ENCODE assay signal across 8 cellular contexts in genomic region chr2:70553584-70554337, GRCh38. TPM values are rescaled to one million over a fixed set of nuclear protein-coding genes. Genes with fewer than 3 reads are reported as not detected.
DNase-seq lines count a peak whose midpoint lies in the region; ATAC-seq and TF ChIP-seq lines count a peak whose summit lies in the region.

TSS of gene TGFA (minus strand) at chr2:70553826. CDS start at chr2:70553767, 59 bp downstream.

- peaks cover 39% of the 10 kb centered on the region for H3K4me1 Mint-ChIP-seq in Calu3 (ENCODE audit: low read depth, unreplicated experiment)
- peaks cover 31% of the 10 kb centered on the region for H3K4me1 Mint-ChIP-seq in activated naive CD4-positive, alpha-beta T cell treated with anti-CD3 and anti-CD28 coated beads, Interleukin-2, amount 50 U/mL, for 24 hours

- H3K27ac ChIP-seq in Karpas-422 (ENCODE audit: low read length): no peak within 1 kb of the TSS
- H3K27ac ChIP-seq in cardiac muscle cell: no peak within 1 kb of the TSS
- peak within 1 kb of the TSS; percentile 58 for H3K27ac ChIP-seq in parathyroid adenoma
- H3K27ac ChIP-seq in tibial nerve: peak within 1 kb of the TSS; percentile 3 to 76 (median 50)

- H3K27me3 ChIP-seq in Karpas-422 (ENCODE audit: low read length) (no peaks in the 10 kb centered on the region; the same call in 1 of the 2 replicates), cardiac muscle cell (peaks cover 34% of the 10 kb centered on the region), parathyroid adenoma (ENCODE audit: control insufficient read depth, insufficient read depth, low read length) (no peaks in the 10 kb centered on the region), tibial nerve (peaks cover 0 to 25% of the 10 kb centered on the region in 2 donors)

- H3K4me1 ChIP-seq in Karpas-422 (ENCODE audit: low read length) (peaks cover 3% of the 10 kb centered on the region; the same call in 1 of the 2 replicates), cardiac muscle cell (ENCODE audit: low read depth) (peaks cover 13% of the 10 kb centered on the region), parathyroid adenoma (peaks cover 3% of the 10 kb centered on the region), tibial nerve (peaks cover 0 to 23% (median 6%) of the 10 kb centered on the region in 4 donors)

- H3K9me2 ChIP-seq in Karpas-422 (replicated peaks; ENCODE audit: insufficient read depth, low read length): no peaks in the 10 kb centered on the region

- no peaks in the 10 kb centered on the region for H4K20me1 ChIP-seq in Karpas-422 (ENCODE audit: insufficient read depth, low read depth, low read length)

- ATAC-seq in GM21528 (IDR thresholded peaks at IDR 0.05; ENCODE audit: low FRiP score, unreplicated experiment): peak; percentile 65

- DNase-seq in Calu3 (peak; percentile 96), Karpas-422 (peak; percentile 77), SK-N-DZ (ENCODE audit: low spot score) (peak; percentile 26), cardiac muscle cell (ENCODE audit: low read depth in 1 of 2, low spot score in 1 of 2) (peak; percentile 45 to 85), tibial nerve (ENCODE audit: low spot score in 2 of 2) (peak in 1 of 2 donors; percentile 15)

- peak within 1 kb of the TSS; percentile 99 for H3K4me3 Mint-ChIP-seq in Calu3 (ENCODE audit: low read depth, unreplicated experiment)
- peak within 1 kb of the TSS; percentile 91 for H3K4me3 Mint-ChIP-seq in activated naive CD4-positive, alpha-beta T cell treated with anti-CD3 and anti-CD28 coated beads, Interleukin-2, amount 50 U/mL, for 24 hours

- no peak for TF ChIP-seq CTCF in Calu3 (IDR thresholded peaks at IDR 0.05; ENCODE audit: unreplicated experiment)
- TF ChIP-seq CTCF in cardiac muscle cell (IDR thresholded peaks at IDR 0.05; ENCODE audit: low read depth, low read length): peak; percentile 74
- peak; percentile 85 for TF ChIP-seq CTCF in parathyroid adenoma (IDR thresholded peaks at IDR 0.05)
- TF ChIP-seq CTCF in tibial nerve (IDR thresholded peaks at IDR 0.05): peak; percentile 56 to 88 (median 78)

- no peaks in the 10 kb centered on the region for H3K79me2 ChIP-seq in Karpas-422 (ENCODE audit: low read length)
- no peaks in the 10 kb centered on the region for H3K79me2 ChIP-seq in parathyroid adenoma

- H3K9ac ChIP-seq in Karpas-422 (ENCODE audit: low read length): peak within 1 kb of the TSS; percentile 35
- H3K9ac ChIP-seq in parathyroid adenoma: no peak within 1 kb of the TSS

- CTCF ChIA-PET in Calu3 (lab: Charles Lee): interaction anchor here (1.0 to 2.7 kb wide), 6 partner anchors 29 to 250 kb away, joined by 3 to 12 read pairs (median 6); no protein-coding TSS in a partner anchor

- H3K4me3 ChIP-seq in Karpas-422 (ENCODE audit: low read length) (peak within 1 kb of the TSS; percentile 57), cardiac muscle cell (peak within 1 kb of the TSS; percentile 78), parathyroid adenoma (ENCODE audit: low read depth, low read length) (peak within 1 kb of the TSS; percentile 71), tibial nerve (peak within 1 kb of the TSS; percentile 50 to 87 (median 78))

- peak in 1 of 2 donors; percentile 11 for TF ChIP-seq POLR2A in tibial nerve (IDR thresholded peaks at IDR 0.05)

- no peaks in the 10 kb centered on the region for H3K27me3 Mint-ChIP-seq in Calu3 (ENCODE audit: unreplicated experiment)
- no peaks in the 10 kb centered on the region for H3K27me3 Mint-ChIP-seq in activated naive CD4-positive, alpha-beta T cell treated with anti-CD3 and anti-CD28 coated beads, Interleukin-2, amount 50 U/mL, for 24 hours

- peak within 1 kb of the TSS; percentile 95 for H3K27ac Mint-ChIP-seq in Calu3 (ENCODE audit: unreplicated experiment)
- H3K27ac Mint-ChIP-seq in activated naive CD4-positive, alpha-beta T cell treated with anti-CD3 and anti-CD28 coated beads, Interleukin-2, amount 50 U/mL, for 24 hours: peak within 1 kb of the TSS; percentile 46

- WGBS in tibial nerve, 2 donors: 1 to 2% methylated on average over 26 to 32 of the region's 88 CpGs

- peaks cover 41% of the 10 kb centered on the region for H3K36me3 Mint-ChIP-seq in Calu3 (ENCODE audit: insufficient read depth, unreplicated experiment)
- H3K36me3 Mint-ChIP-seq in activated naive CD4-positive, alpha-beta T cell treated with anti-CD3 and anti-CD28 coated beads, Interleukin-2, amount 50 U/mL, for 24 hours: no peaks in the 10 kb centered on the region

- peak within 1 kb of the TSS; percentile 60 for H3K4me2 ChIP-seq in Karpas-422 (ENCODE audit: low read depth, low read length, poor library complexity, severe bottlenecking)
- H3K4me2 ChIP-seq in parathyroid adenoma (ENCODE audit: low read length): peak within 1 kb of the TSS; percentile 64

- TF ChIP-seq EP300 in tibial nerve (IDR thresholded peaks at IDR 0.05): no peak

- H2AFZ ChIP-seq in Karpas-422 (ENCODE audit: low read length) (peak within 1 kb of the TSS; percentile 35; the same call in 1 of the 2 replicates), parathyroid adenoma (peak within 1 kb of the TSS; percentile 81)

- BruUV-seq in Calu3 (replicated peaks; lab: Mats Ljungman, UMichigan): no TSS peak

- H3K9me3 Mint-ChIP-seq in Calu3 (ENCODE audit: low read depth, unreplicated experiment): no peaks in the 10 kb centered on the region
- H3K9me3 Mint-ChIP-seq in activated naive CD4-positive, alpha-beta T cell treated with anti-CD3 and anti-CD28 coated beads, Interleukin-2, amount 50 U/mL, for 24 hours: no peaks in the 10 kb centered on the region

- no peaks in the 10 kb centered on the region for H3K36me3 ChIP-seq in Karpas-422 (ENCODE audit: insufficient read depth, low read length)
- H3K36me3 ChIP-seq in cardiac muscle cell: no peaks in the 10 kb centered on the region
- no peaks in the 10 kb centered on the region for H3K36me3 ChIP-seq in parathyroid adenoma (ENCODE audit: control insufficient read depth, insufficient read depth, low read length)
- H3K36me3 ChIP-seq in tibial nerve: no peaks in the 10 kb centered on the region

- intact Hi-C loops in Calu3 (cut with micrococcal nuclease; ENCODE audit: unreplicated experiment): loop anchor here (1.0 to 5.0 kb wide), 2 partner anchors 64 to 211 kb away; no protein-coding TSS in a partner anchor

- H3K9me3 ChIP-seq in Karpas-422 (ENCODE audit: low read length) (no peaks in the 10 kb centered on the region), cardiac muscle cell (ENCODE audit: low read depth) (no peaks in the 10 kb centered on the region), parathyroid adenoma (ENCODE audit: control insufficient read depth, low read length) (no peaks in the 10 kb centered on the region), tibial nerve (no peaks in the 10 kb centered on the region)

RNA-seq across cellular contexts. Expression of gene TGFA, which starts in this region (rescaled TPM):
- 80.0 and 104 TPM in 2 replicates for total RNA-seq in Calu3 (2022)
- total RNA-seq in Karpas-422 (2014; rRNA removed; shearing (Covaris generic); ENCODE audit: low replicate concordance): not detected in 2 replicates
- polyA plus RNA-seq in SK-N-DZ (2014; cell fraction: cytosol; rRNA removed): not detected in 2 replicates
- polyA plus RNA-seq in SK-N-DZ (2014; cell fraction: nucleus; rRNA removed): not detected in 2 replicates
- total RNA-seq in cardiac muscle cell: 0.21 and 4.6 TPM in 2 replicates
- 0.44 TPM in 1 of 2 replicates, not detected in the other for polyA plus RNA-seq in cardiac muscle cell
- total RNA-seq in tibial nerve: 10 to 100 TPM in 2 of 4 donors, 1 to 10 TPM in 2; 3.0 to 12.6 (median 9.6) TPM

Comparison
In these comparisons a context has a peak if more than half of its experiments do, and no peak if none do; other contexts are left out.
1. Peak in DNase-seq, H3K4me3 ChIP-seq, H3K9ac ChIP-seq and H3K4me2 ChIP-seq in Karpas-422; RNA of the gene not detected or under 1 TPM.
2. H3K27ac ChIP-seq: peak in parathyroid adenoma (single experiment) and tibial nerve (4 of 4); none in Karpas-422 (single experiment) and cardiac muscle cell (single experiment).
3. Peak in every context shown above with its lines, with median percentiles within 50 percentile points of each other: H3K4me3 ChIP-seq.